Comparison of ENCODE assay signal across 8 cellular contexts in the genomic region with DNA sequence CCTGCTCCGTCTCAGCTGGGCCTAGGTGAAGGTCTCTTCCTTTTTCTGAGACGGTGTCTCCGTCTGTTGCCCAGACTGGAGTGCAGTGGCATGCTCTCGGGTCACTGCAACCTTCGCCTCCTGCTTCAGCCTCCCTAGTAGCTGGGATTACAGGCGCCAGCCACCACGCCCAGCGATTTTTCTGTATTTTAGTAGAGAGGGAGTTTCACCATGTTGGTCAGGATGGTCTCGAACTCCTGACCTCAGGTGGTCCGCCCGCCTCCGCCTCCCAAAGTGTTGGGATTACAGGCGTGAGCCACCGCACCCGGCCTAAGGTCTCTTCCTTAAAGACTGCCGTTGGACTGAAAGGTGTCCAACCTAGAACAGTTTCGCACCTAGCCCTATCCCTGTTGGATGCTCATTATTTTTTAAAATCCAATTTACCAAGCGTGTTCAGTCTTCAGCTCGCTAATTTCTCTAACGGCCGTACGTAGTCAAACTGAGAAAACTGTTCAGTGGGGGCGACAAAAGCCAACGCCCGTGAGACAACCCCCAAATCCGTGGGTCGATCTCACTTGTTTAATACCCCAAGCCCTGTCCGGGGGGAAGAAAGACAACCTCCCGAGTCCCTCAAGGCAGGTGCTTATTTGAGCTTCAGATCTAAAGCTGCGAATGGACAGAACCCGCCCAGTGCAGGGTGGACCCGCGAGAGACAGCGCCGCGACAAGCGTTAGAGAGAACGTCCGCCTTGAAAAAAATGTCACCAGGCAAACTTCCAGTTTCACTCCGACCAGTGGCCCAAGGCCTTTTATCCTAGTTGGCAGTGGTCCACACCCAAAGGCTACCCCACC. TPM values are rescaled to one million over a fixed set of nuclear protein-coding genes. Genes with fewer than 3 reads are reported as not detected.
A peak's percentile ranks its signal among the peaks of the same experiment; 100 is the strongest.
DNase-seq lines count a peak whose midpoint lies in the region; ATAC-seq and TF ChIP-seq lines count a peak whose summit lies in the region.

No MANE protein-coding gene starts in this region.

- 37 to 43% (median 40%) methylated on average over 40 of the region's 40 CpGs for WGBS in adipose tissue, 3 donors
- 43 to 45% methylated on average over 40 of the region's 40 CpGs for WGBS in tibial nerve, 2 donors

- peak overlapping the region; percentile 95 to 100 (median 100) for H3K27ac Mint-ChIP-seq in CD8-positive, alpha-beta memory T cell

- H3K9me3 Mint-ChIP-seq in CD8-positive, alpha-beta memory T cell, result no peaks in the 10 kb centered on the region

- H3K27me3 Mint-ChIP-seq in CD8-positive, alpha-beta memory T cell, result no peaks in the 10 kb centered on the region

- peaks cover 39 to 50% (median 42%) of the 10 kb centered on the region in 3 donors for H3K4me1 Mint-ChIP-seq in CD8-positive, alpha-beta memory T cell

- peak; percentile 19 for ATAC-seq in HG02852 (IDR thresholded peaks at IDR 0.05; ENCODE audit: unreplicated experiment)
- no peak for ATAC-seq in left lung
- no peak for ATAC-seq in GM21381 (IDR thresholded peaks at IDR 0.05; ENCODE audit: unreplicated experiment)

- peaks cover 39% of the 10 kb centered on the region for H3K4me1 ChIP-seq in CD8-positive, alpha-beta memory T cell (ENCODE audit: insufficient read depth, low read length)
- H3K4me1 ChIP-seq in left lung (peaks cover 9 to 40% of the 10 kb centered on the region in 2 donors), tibial nerve (peaks cover 0 to 27% (median 5%) of the 10 kb centered on the region in 4 donors)

- TF ChIP-seq EP300 in tibial nerve (IDR thresholded peaks at IDR 0.05), result no peak

- H3K36me3 Mint-ChIP-seq in CD8-positive, alpha-beta memory T cell, result peaks cover 0 to 20% (median 0%) of the 10 kb centered on the region in 3 donors

- POLR2A ChIA-PET in CD8-positive, alpha-beta memory T cell (lab: Charles Lee), result interaction anchor here (1.0 to 4.3 kb wide), 10 partner anchors 10 to 170 kb away, joined by 3 to 75 read pairs (median 5); partner anchors contain the start of genes ACAA1, DLEC1 and MYD88

- H3K9me3 ChIP-seq in CD8-positive, alpha-beta memory T cell (ENCODE audit: low read length), result no peaks in the 10 kb centered on the region
- H3K9me3 ChIP-seq in left lung (no peaks in the 10 kb centered on the region), tibial nerve (no peaks in the 10 kb centered on the region)

- H3K36me3 ChIP-seq in CD8-positive, alpha-beta memory T cell (ENCODE audit: insufficient read depth, low read length), result no peaks in the 10 kb centered on the region
- H3K36me3 ChIP-seq in left lung (no peaks in the 10 kb centered on the region), tibial nerve (no peaks in the 10 kb centered on the region)

- no peak for TF ChIP-seq CTCF in left lung (IDR thresholded peaks at IDR 0.05)
- TF ChIP-seq CTCF in tibial nerve (IDR thresholded peaks at IDR 0.05), result no peak
- TF ChIP-seq CTCF in GM13977 (IDR thresholded peaks at IDR 0.05; ENCODE audit: extremely low read depth, insufficient read depth, missing control alignments), result no peak

- H3K4me3 ChIP-seq in CD8-positive, alpha-beta memory T cell (ENCODE audit: low read length), result peak overlapping the region; percentile 94
- H3K4me3 ChIP-seq in left lung, result peak overlapping the region; percentile 84 to 96
- peak overlapping the region; percentile 72 to 83 (median 76) for H3K4me3 ChIP-seq in tibial nerve

- peak overlapping the region; percentile 90 to 98 (median 96) for H3K4me3 Mint-ChIP-seq in CD8-positive, alpha-beta memory T cell

- peak overlapping the region; percentile 100 for H3K27ac ChIP-seq in CD8-positive, alpha-beta memory T cell (ENCODE audit: low read depth, low read length)
- H3K27ac ChIP-seq in adipose tissue (ENCODE audit: low read depth, low read length), result peak overlapping the region; percentile 95
- H3K27ac ChIP-seq in left lung, result peak overlapping the region; percentile 93 to 99
- peak overlapping the region; percentile 88 to 98 (median 96) for H3K27ac ChIP-seq in tibial nerve

- CTCF ChIA-PET in CD8-positive, alpha-beta memory T cell (lab: Charles Lee), result interaction anchor here (0.9 to 4.5 kb wide), 11 partner anchors 9 to 332 kb away, joined by 3 to 60 read pairs (median 5); partner anchors contain the start of genes ACAA1, EXOG, MYD88 and XYLB

- no peaks in the 10 kb centered on the region for H3K27me3 ChIP-seq in CD8-positive, alpha-beta memory T cell (ENCODE audit: insufficient read depth, low read length, poor library complexity, severe bottlenecking)
- H3K27me3 ChIP-seq in left lung (no peaks in the 10 kb centered on the region), tibial nerve (no peaks in the 10 kb centered on the region)

- intact Hi-C loops in left lung (cut with DNase I), result no loop called here

- DNase-seq in CD8-positive, alpha-beta memory T cell, result no peak
- no peak for DNase-seq in left lung
- no peak for DNase-seq in tibial nerve (ENCODE audit: low spot score in 2 of 2)
- no peak for DNase-seq in GM13977 (ENCODE audit: low spot score)
- DNase-seq in OCI-M2 (lab: John Stamatoyannopoulos, UW; ENCODE audit: unreplicated experiment), result no peak

- TF ChIP-seq POLR2A in tibial nerve (IDR thresholded peaks at IDR 0.05), result peak in 1 of 2 donors; percentile 51

- in situ Hi-C loops in GM13977 (cut with MboI; ENCODE audit: low pct_unique_long_range_greater_than_20kb, low sequenced_read_pairs, unreplicated experiment), result no loop called here

RNA-seq across cellular contexts. Expression of gene OXSR1, which starts 1.0 kb away (rescaled TPM):
- total RNA-seq in CD8-positive, alpha-beta memory T cell, result 10 to 100 TPM; 56.3 to 60.0 TPM
- 16.4 TPM for polyA plus RNA-seq in CD8-positive, alpha-beta memory T cell
- 10 to 100 TPM in 2 of 3 donors, 1 to 10 TPM in 1; 7.3 to 17.7 (median 11.0) TPM for polyA plus RNA-seq in adipose tissue
- total RNA-seq in left lung (10 to 100 TPM; 26.4 to 35.6 TPM), tibial nerve (10 to 100 TPM; 23.9 to 35.8 (median 29.9) TPM)

RNA-seq across cellular contexts. Expression of gene MYD88, which starts 25.9 kb away (rescaled TPM):
- total RNA-seq in CD8-positive, alpha-beta memory T cell, result 10 to 100 TPM; 32.9 to 35.9 TPM
- polyA plus RNA-seq in CD8-positive, alpha-beta memory T cell, result 108 TPM
- polyA plus RNA-seq in adipose tissue, result 10 to 100 TPM; 11.9 to 37.7 (median 35.8) TPM
- total RNA-seq in left lung, result 10 to 100 TPM; 51.5 to 97.4 TPM
- total RNA-seq in tibial nerve, result 10 to 100 TPM; 29.9 to 36.3 (median 34.3) TPM

RNA-seq across cellular contexts. Expression of gene ACAA1, which starts 27.4 kb away (rescaled TPM):
- total RNA-seq in CD8-positive, alpha-beta memory T cell, result 10 to 100 TPM; 67.1 to 67.4 TPM
- 49.0 TPM for polyA plus RNA-seq in CD8-positive, alpha-beta memory T cell
- polyA plus RNA-seq in adipose tissue, result 10 to 100 TPM; 55.3 to 84.9 (median 67.1) TPM
- total RNA-seq in left lung, result 100 to 1,000 TPM in 1 of 2 donors, 10 to 100 TPM in 1; 97.5 to 106 TPM
- total RNA-seq in tibial nerve, result 10 to 100 TPM; 63.9 to 83.3 (median 80.5) TPM
